1 cellular context compared by ENCODE assay signal in the genomic region with DNA sequence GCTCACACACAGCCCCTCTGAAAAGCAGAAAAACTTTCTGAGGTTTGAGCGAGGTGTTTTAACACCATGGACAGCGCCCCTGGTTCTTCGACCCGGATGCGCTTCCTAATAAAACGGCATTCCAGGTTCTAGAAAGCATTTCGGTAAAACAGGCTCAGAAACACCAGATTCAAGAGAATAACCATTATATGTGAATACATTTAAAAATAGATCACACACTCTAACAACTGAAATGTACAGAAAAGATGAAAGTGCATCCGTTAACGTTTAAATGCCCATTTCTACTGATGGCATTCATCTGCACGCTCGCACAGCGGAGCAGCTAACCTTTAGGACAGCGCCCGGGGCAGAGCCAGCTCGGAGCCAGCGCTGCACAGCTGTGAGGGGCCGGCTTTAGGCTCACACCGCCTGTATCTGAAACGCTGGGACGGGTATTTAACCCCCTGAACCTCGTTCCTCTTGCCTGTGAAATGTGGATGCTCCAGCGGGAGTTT.
TF ChIP-seq lines count a peak whose summit lies in the region.

No MANE protein-coding gene starts in this region.

TF ChIP-seq in HepG2, 621 proteins besides CTCF, POLR2A, EP300 and RAD21 (continued from another document and continues in another):
- TF ChIP-seq, protein P1, sequence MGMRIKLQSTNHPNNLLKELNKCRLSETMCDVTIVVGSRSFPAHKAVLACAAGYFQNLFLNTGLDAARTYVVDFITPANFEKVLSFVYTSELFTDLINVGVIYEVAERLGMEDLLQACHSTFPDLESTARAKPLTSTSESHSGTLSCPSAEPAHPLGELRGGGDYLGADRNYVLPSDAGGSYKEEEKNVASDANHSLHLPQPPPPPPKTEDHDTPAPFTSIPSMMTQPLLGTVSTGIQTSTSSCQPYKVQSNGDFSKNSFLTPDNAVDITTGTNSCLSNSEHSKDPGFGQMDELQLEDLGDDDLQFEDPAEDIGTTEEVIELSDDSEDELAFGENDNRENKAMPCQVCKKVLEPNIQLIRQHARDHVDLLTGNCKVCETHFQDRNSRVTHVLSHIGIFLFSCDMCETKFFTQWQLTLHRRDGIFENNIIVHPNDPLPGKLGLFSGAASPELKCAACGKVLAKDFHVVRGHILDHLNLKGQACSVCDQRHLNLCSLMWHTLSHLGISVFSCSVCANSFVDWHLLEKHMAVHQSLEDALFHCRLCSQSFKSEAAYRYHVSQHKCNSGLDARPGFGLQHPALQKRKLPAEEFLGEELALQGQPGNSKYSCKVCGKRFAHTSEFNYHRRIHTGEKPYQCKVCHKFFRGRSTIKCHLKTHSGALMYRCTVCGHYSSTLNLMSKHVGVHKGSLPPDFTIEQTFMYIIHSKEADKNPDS (CRISPR knock-in tag; IDR thresholded peaks at IDR 0.05) = no peak
- no peak for TF ChIP-seq CHCHD3 (CRISPR knock-in tag; IDR thresholded peaks at IDR 0.05)
- 0 out of 2 replicates have a peak, but pooled peaks have one; percentile 39 for TF ChIP-seq ZKSCAN8 (CRISPR knock-in tag; IDR thresholded peaks at IDR 0.05; ENCODE audit: borderline replicate concordance)
- no peak for TF ChIP-seq HMG20A (CRISPR knock-in tag; IDR thresholded peaks at IDR 0.05; ENCODE audit: borderline replicate concordance)
- no peak for TF ChIP-seq ZNF432 (CRISPR knock-in tag; IDR thresholded peaks at IDR 0.05; ENCODE audit: borderline replicate concordance)
- no peak for TF ChIP-seq RBFOX2 (IDR thresholded peaks at IDR 0.05; ENCODE audit: low read depth, low read length)
- peak; percentile 71; the same call in 1 of the 2 replicates for TF ChIP-seq KAT8 (CRISPR knock-in tag; IDR thresholded peaks at IDR 0.05)
- peak; percentile 99 for TF ChIP-seq MIER2 (CRISPR knock-in tag; IDR thresholded peaks at IDR 0.05)
- no peak for TF ChIP-seq STAT5B (CRISPR knock-in tag; IDR thresholded peaks at IDR 0.05)
- TF ChIP-seq FOXK2 (IDR thresholded peaks at IDR 0.05) = no peak
- TF ChIP-seq ZNF607 (CRISPR knock-in tag; IDR thresholded peaks at IDR 0.05; ENCODE audit: borderline replicate concordance) = no peak; the same call in 1 of the 2 replicates
- TF ChIP-seq MEIS1 (CRISPR knock-in tag; IDR thresholded peaks at IDR 0.05; ENCODE audit: borderline replicate concordance) = no peak
- 0 out of 2 replicates have a peak, but pooled peaks have one; percentile 45 for TF ChIP-seq ZNF678 (CRISPR knock-in tag; IDR thresholded peaks at IDR 0.05)
- TF ChIP-seq ZNF510 (CRISPR knock-in tag; IDR thresholded peaks at IDR 0.05; ENCODE audit: low read depth) = no peak
- TF ChIP-seq, protein P2, sequence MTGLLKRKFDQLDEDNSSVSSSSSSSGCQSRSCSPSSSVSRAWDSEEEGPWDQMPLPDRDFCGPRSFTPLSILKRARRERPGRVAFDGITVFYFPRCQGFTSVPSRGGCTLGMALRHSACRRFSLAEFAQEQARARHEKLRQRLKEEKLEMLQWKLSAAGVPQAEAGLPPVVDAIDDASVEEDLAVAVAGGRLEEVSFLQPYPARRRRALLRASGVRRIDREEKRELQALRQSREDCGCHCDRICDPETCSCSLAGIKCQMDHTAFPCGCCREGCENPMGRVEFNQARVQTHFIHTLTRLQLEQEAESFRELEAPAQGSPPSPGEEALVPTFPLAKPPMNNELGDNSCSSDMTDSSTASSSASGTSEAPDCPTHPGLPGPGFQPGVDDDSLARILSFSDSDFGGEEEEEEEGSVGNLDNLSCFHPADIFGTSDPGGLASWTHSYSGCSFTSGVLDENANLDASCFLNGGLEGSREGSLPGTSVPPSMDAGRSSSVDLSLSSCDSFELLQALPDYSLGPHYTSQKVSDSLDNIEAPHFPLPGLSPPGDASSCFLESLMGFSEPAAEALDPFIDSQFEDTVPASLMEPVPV (CRISPR knock-in tag; IDR thresholded peaks at IDR 0.05) = no peak
- TF ChIP-seq, protein P3, sequence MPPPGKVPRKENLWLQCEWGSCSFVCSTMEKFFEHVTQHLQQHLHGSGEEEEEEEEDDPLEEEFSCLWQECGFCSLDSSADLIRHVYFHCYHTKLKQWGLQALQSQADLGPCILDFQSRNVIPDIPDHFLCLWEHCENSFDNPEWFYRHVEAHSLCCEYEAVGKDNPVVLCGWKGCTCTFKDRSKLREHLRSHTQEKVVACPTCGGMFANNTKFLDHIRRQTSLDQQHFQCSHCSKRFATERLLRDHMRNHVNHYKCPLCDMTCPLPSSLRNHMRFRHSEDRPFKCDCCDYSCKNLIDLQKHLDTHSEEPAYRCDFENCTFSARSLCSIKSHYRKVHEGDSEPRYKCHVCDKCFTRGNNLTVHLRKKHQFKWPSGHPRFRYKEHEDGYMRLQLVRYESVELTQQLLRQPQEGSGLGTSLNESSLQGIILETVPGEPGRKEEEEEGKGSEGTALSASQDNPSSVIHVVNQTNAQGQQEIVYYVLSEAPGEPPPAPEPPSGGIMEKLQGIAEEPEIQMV (CRISPR knock-in tag; IDR thresholded peaks at IDR 0.05; ENCODE audit: low read depth) = no peak
- TF ChIP-seq RARA (CRISPR knock-in tag; IDR thresholded peaks at IDR 0.05) = peak; percentile 48; the same call in 1 of the 2 replicates
- TF ChIP-seq NFIB (CRISPR knock-in tag; IDR thresholded peaks at IDR 0.05; ENCODE audit: borderline replicate concordance) = no peak
- TF ChIP-seq JDP2 (CRISPR knock-in tag; IDR thresholded peaks at IDR 0.05; ENCODE audit: borderline replicate concordance) = no peak
- TF ChIP-seq TP53 (CRISPR knock-in tag; conservative IDR thresholded peaks at IDR 0.05) = no peak
- TF ChIP-seq MTF2 (CRISPR knock-in tag; IDR thresholded peaks at IDR 0.05; ENCODE audit: borderline replicate concordance) = no peak
- TF ChIP-seq ZNF558 (CRISPR knock-in tag; IDR thresholded peaks at IDR 0.05; ENCODE audit: borderline replicate concordance) = peak; percentile 67; the same call in 1 of the 2 replicates
- no peak for TF ChIP-seq GATAD2A (CRISPR knock-in tag; IDR thresholded peaks at IDR 0.05)
- no peak for TF ChIP-seq SMARCC2 (IDR thresholded peaks at IDR 0.05)
- TF ChIP-seq NFRKB (IDR thresholded peaks at IDR 0.05) = no peak
- TF ChIP-seq BRCA1 (CRISPR knock-in tag; IDR thresholded peaks at IDR 0.05) = no peak
- TF ChIP-seq, protein P4, sequence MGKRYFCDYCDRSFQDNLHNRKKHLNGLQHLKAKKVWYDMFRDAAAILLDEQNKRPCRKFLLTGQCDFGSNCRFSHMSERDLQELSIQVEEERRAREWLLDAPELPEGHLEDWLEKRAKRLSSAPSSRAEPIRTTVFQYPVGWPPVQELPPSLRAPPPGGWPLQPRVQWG (CRISPR knock-in tag; IDR thresholded peaks at IDR 0.05; ENCODE audit: borderline replicate concordance, low read depth) = no peak
- TF ChIP-seq, protein P5, sequence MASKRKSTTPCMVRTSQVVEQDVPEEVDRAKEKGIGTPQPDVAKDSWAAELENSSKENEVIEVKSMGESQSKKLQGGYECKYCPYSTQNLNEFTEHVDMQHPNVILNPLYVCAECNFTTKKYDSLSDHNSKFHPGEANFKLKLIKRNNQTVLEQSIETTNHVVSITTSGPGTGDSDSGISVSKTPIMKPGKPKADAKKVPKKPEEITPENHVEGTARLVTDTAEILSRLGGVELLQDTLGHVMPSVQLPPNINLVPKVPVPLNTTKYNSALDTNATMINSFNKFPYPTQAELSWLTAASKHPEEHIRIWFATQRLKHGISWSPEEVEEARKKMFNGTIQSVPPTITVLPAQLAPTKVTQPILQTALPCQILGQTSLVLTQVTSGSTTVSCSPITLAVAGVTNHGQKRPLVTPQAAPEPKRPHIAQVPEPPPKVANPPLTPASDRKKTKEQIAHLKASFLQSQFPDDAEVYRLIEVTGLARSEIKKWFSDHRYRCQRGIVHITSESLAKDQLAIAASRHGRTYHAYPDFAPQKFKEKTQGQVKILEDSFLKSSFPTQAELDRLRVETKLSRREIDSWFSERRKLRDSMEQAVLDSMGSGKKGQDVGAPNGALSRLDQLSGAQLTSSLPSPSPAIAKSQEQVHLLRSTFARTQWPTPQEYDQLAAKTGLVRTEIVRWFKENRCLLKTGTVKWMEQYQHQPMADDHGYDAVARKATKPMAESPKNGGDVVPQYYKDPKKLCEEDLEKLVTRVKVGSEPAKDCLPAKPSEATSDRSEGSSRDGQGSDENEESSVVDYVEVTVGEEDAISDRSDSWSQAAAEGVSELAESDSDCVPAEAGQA (IDR thresholded peaks at IDR 0.05; ENCODE audit: low read depth) = no peak
- TF ChIP-seq, protein P5 (CRISPR knock-in tag; IDR thresholded peaks at IDR 0.05; ENCODE audit: borderline replicate concordance) = peak; percentile 80; the same call in 1 of the 2 replicates
- TF ChIP-seq ZZZ3 (CRISPR knock-in tag; IDR thresholded peaks at IDR 0.05; ENCODE audit: borderline replicate concordance) = no peak
- no peak for TF ChIP-seq MAFG (CRISPR knock-in tag; IDR thresholded peaks at IDR 0.05)
- peak; percentile 39; the same call in 1 of the 2 replicates for TF ChIP-seq ZNF563 (CRISPR knock-in tag; IDR thresholded peaks at IDR 0.05)
- TF ChIP-seq, protein P6, sequence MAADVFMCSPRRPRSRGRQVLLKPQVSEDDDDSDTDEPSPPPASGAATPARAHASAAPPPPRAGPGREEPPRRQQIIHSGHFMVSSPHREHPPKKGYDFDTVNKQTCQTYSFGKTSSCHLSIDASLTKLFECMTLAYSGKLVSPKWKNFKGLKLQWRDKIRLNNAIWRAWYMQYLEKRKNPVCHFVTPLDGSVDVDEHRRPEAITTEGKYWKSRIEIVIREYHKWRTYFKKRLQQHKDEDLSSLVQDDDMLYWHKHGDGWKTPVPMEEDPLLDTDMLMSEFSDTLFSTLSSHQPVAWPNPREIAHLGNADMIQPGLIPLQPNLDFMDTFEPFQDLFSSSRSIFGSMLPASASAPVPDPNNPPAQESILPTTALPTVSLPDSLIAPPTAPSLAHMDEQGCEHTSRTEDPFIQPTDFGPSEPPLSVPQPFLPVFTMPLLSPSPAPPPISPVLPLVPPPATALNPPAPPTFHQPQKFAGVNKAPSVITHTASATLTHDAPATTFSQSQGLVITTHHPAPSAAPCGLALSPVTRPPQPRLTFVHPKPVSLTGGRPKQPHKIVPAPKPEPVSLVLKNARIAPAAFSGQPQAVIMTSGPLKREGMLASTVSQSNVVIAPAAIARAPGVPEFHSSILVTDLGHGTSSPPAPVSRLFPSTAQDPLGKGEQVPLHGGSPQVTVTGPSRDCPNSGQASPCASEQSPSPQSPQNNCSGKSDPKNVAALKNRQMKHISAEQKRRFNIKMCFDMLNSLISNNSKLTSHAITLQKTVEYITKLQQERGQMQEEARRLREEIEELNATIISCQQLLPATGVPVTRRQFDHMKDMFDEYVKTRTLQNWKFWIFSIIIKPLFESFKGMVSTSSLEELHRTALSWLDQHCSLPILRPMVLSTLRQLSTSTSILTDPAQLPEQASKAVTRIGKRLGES (CRISPR knock-in tag; IDR thresholded peaks at IDR 0.05; ENCODE audit: borderline replicate concordance) = 0 out of 2 replicates have a peak, but pooled peaks have one; percentile 49
- TF ChIP-seq KLF9 (CRISPR knock-in tag; IDR thresholded peaks at IDR 0.05; ENCODE audit: low read depth) = 0 out of 2 replicates have a peak, but pooled peaks have one; percentile 44
- peak; percentile 75 for TF ChIP-seq ZNF264 (CRISPR knock-in tag; IDR thresholded peaks at IDR 0.05)
- peak; percentile 66; the same call in 1 of the 2 replicates for TF ChIP-seq THAP11 (CRISPR knock-in tag; IDR thresholded peaks at IDR 0.05)
- no peak for TF ChIP-seq GTF2F1 (IDR thresholded peaks at IDR 0.05; ENCODE audit: low read length)
- TF ChIP-seq ZMAT3 (CRISPR knock-in tag; conservative IDR thresholded peaks at IDR 0.05) = no peak
- TF ChIP-seq, protein P7, sequence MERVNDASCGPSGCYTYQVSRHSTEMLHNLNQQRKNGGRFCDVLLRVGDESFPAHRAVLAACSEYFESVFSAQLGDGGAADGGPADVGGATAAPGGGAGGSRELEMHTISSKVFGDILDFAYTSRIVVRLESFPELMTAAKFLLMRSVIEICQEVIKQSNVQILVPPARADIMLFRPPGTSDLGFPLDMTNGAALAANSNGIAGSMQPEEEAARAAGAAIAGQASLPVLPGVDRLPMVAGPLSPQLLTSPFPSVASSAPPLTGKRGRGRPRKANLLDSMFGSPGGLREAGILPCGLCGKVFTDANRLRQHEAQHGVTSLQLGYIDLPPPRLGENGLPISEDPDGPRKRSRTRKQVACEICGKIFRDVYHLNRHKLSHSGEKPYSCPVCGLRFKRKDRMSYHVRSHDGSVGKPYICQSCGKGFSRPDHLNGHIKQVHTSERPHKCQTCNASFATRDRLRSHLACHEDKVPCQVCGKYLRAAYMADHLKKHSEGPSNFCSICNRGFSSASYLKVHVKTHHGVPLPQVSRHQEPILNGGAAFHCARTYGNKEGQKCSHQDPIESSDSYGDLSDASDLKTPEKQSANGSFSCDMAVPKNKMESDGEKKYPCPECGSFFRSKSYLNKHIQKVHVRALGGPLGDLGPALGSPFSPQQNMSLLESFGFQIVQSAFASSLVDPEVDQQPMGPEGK (CRISPR knock-in tag; IDR thresholded peaks at IDR 0.05) = no peak
- no peak for TF ChIP-seq HIVEP1 (CRISPR knock-in tag; IDR thresholded peaks at IDR 0.05)
- TF ChIP-seq SRSF1 (optimal IDR thresholded peaks at IDR 0.05; ENCODE audit: low read depth, low read length) = no peak
- TF ChIP-seq ZSCAN31 (CRISPR knock-in tag; IDR thresholded peaks at IDR 0.05; ENCODE audit: low read depth) = no peak
- TF ChIP-seq ZNF572 (CRISPR knock-in tag; IDR thresholded peaks at IDR 0.05) = no peak
- TF ChIP-seq HDAC6 (IDR thresholded peaks at IDR 0.05; ENCODE audit: low read depth, low read length) = no peak
- TF ChIP-seq RBM39 (IDR thresholded peaks at IDR 0.05; ENCODE audit: low read depth, low read length, poor library complexity, severe bottlenecking) = no peak
- no peak for TF ChIP-seq PPARG (CRISPR knock-in tag; conservative IDR thresholded peaks at IDR 0.05)
- TF ChIP-seq, protein P8, sequence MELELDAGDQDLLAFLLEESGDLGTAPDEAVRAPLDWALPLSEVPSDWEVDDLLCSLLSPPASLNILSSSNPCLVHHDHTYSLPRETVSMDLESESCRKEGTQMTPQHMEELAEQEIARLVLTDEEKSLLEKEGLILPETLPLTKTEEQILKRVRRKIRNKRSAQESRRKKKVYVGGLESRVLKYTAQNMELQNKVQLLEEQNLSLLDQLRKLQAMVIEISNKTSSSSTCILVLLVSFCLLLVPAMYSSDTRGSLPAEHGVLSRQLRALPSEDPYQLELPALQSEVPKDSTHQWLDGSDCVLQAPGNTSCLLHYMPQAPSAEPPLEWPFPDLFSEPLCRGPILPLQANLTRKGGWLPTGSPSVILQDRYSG (CRISPR knock-in tag; IDR thresholded peaks at IDR 0.05) = 0 out of 2 replicates have a peak, but pooled peaks have one; percentile 42
- no peak for TF ChIP-seq ZNF138 (CRISPR knock-in tag; IDR thresholded peaks at IDR 0.05; ENCODE audit: low read depth)
- no peak for TF ChIP-seq ATM (IDR thresholded peaks at IDR 0.05; ENCODE audit: borderline replicate concordance)
